In genomic region chrX:39335447-39336235, GRCh38 we compare ENCODE assay signal across 12 cellular contexts.
DNase-seq lines count a peak whose midpoint lies in the region; ATAC-seq and TF ChIP-seq lines count a peak whose summit lies in the region.
"Had no signal": no experiment of that assay in that cellular context is flagged by ENCODE, and none has a peak within 500 bp of the region (broad histone marks: within the 10 kb centered on the region; RNA-seq: fewer than 3 reads in every experiment).

No MANE protein-coding gene starts in this region.

- peak overlapping the region in 5 of 8 donors; percentile 6 to 59 (median 45) for H3K4me3 Mint-ChIP-seq in CD4-positive, alpha-beta memory T cell

- H3K9me3 Mint-ChIP-seq in CD4-positive, alpha-beta memory T cell, result no peaks in the 10 kb centered on the region

- peak overlapping the region in 6 of 7 donors; percentile 20 to 92 (median 50) for H3K27ac Mint-ChIP-seq in CD4-positive, alpha-beta memory T cell

- TF ChIP-seq POLR2A in lower leg skin (IDR thresholded peaks at IDR 0.05), result no peak

- ATAC-seq in GM19023 (IDR thresholded peaks at IDR 0.05; ENCODE audit: unreplicated experiment) (no peak), GM21447 (IDR thresholded peaks at IDR 0.05; ENCODE audit: unreplicated experiment) (no peak), GM21619 (IDR thresholded peaks at IDR 0.05; ENCODE audit: unreplicated experiment) (no peak)

- peaks cover 27 to 48% (median 37%) of the 10 kb centered on the region in 4 donors for H3K4me1 Mint-ChIP-seq in CD4-positive, alpha-beta memory T cell

- TF ChIP-seq CTCF in lower leg skin (IDR thresholded peaks at IDR 0.05), result no peak
- no peak for TF ChIP-seq CTCF in tibial artery (IDR thresholded peaks at IDR 0.05)

- 64 to 83% methylated on average over 6 of the region's 6 CpGs for WGBS in lower leg skin, 2 donors

- no peaks in the 10 kb centered on the region for H3K36me3 ChIP-seq in CD4-positive, alpha-beta memory T cell (ENCODE audit: insufficient read depth, low read length)
- no peaks in the 10 kb centered on the region for H3K36me3 ChIP-seq in tibial artery
- H3K36me3 ChIP-seq: spleen, WERI-Rb-1 had no signal

- H3K9me3 ChIP-seq in CD4-positive, alpha-beta memory T cell (ENCODE audit: control insufficient read depth in 1 of 2, low read length in 2 of 2), result no peaks in the 10 kb centered on the region
- no peaks in the 10 kb centered on the region for H3K9me3 ChIP-seq in tibial artery
- H3K9me3 ChIP-seq: spleen had no signal

- no peaks in the 10 kb centered on the region for H3K27me3 Mint-ChIP-seq in CD4-positive, alpha-beta memory T cell

- peak in 1 of 5 donors; percentile 50 for DNase-seq in CD4-positive, alpha-beta memory T cell
- DNase-seq in HT-29 (ENCODE audit: low spot score) (peak; percentile 13), NOMO-1 (lab: John Stamatoyannopoulos, UW; ENCODE audit: unreplicated experiment in 2 of 2) (peak; percentile 62 to 94), lower leg skin (ENCODE audit: low spot score in 2 of 2) (peak; percentile 19 to 67), tibial artery (no peak)
- DNase-seq: NCI-H524; spleen; stimulated activated naive CD4-positive, alpha-beta T cell treated with Interleukin-2 at 50 U/mL for 16 hours; WERI-Rb-1 had no signal

- CTCF ChIA-PET in CD4-positive, alpha-beta memory T cell (lab: Charles Lee; ENCODE audit: partially characterized antibody), result interaction anchor here (1.7 kb wide), 1 partner anchor 26 kb away, joined by 5 read pairs; no protein-coding TSS in a partner anchor

- H3K27me3 ChIP-seq in CD4-positive, alpha-beta memory T cell (ENCODE audit: insufficient read depth, low read length), result no peaks in the 10 kb centered on the region
- H3K27me3 ChIP-seq in tibial artery, result no peaks in the 10 kb centered on the region

- H3K4me1 ChIP-seq in CD4-positive, alpha-beta memory T cell (ENCODE audit: insufficient read depth, low read length), result peaks cover 40% of the 10 kb centered on the region
- peaks cover 0 to 56% (median 5%) of the 10 kb centered on the region in 4 donors for H3K4me1 ChIP-seq in tibial artery

- no peaks in the 10 kb centered on the region for H3K36me3 Mint-ChIP-seq in CD4-positive, alpha-beta memory T cell

- intact Hi-C loops in CD4-positive, alpha-beta memory T cell (cut with micrococcal nuclease), result loop anchor here (10.0 kb wide), 2 partner anchors 71 to 109 kb away; no protein-coding TSS in a partner anchor
- intact Hi-C loops in lower leg skin (cut with DNase I; ENCODE audit: low total_unique reads), result no loop called here
- intact Hi-C loops in tibial artery (cut with DNase I; ENCODE audit: low total_unique reads), result no loop called here

- no peak overlapping the region for H3K4me3 ChIP-seq in CD4-positive, alpha-beta memory T cell (ENCODE audit: low read length in 2 of 2)
- H3K4me3 ChIP-seq in lower leg skin (ENCODE audit: low read depth, poor library complexity, severe bottlenecking) (no peak overlapping the region), tibial artery (no peak overlapping the region)
- H3K4me3 ChIP-seq: spleen had no signal

- POLR2A ChIA-PET in CD4-positive, alpha-beta memory T cell (lab: Charles Lee; ENCODE audit: partially characterized antibody), result interaction anchor here (1.3 to 2.1 kb wide), 3 partner anchors 8 to 25 kb away, joined by 3 to 10 read pairs (median 8); no protein-coding TSS in a partner anchor

- H3K27ac ChIP-seq in CD4-positive, alpha-beta memory T cell (ENCODE audit: low read depth, low read length), result no peak overlapping the region
- peak overlapping the region in 1 of 2 donors; percentile 61 for H3K27ac ChIP-seq in tibial artery
- H3K27ac ChIP-seq: WERI-Rb-1 had no signal

Comparison
In these comparisons a context has a peak if more than half of its experiments do, and no peak if none do; other contexts are left out.
1. DNase-seq: peak in HT-29 (single experiment), NOMO-1 (2 of 2) and lower leg skin (2 of 2); none in tibial artery (0 of 2).